13 cellular contexts compared by ENCODE assay signal in genomic region chr2:226891780-226892590, GRCh38. TPM values are rescaled to one million over a fixed set of nuclear protein-coding genes. Genes with fewer than 3 reads are reported as not detected.
A peak's percentile ranks its signal among the peaks of the same experiment; 100 is the strongest.
DNase-seq lines count a peak whose midpoint lies in the region; ATAC-seq and TF ChIP-seq lines count a peak whose summit lies in the region.
"Had no signal": no experiment of that assay in that cellular context is flagged by ENCODE, and none has a peak within 500 bp of the region (broad histone marks: within the 10 kb centered on the region; RNA-seq: fewer than 3 reads in every experiment).

No MANE protein-coding gene starts in this region.

- peak overlapping the region; percentile 63 for H3K27ac Mint-ChIP-seq in MCF 10A (ENCODE audit: low read depth, unreplicated experiment)
- H3K27ac Mint-ChIP-seq: activated T-cell treated with anti-CD3 and anti-CD28 coated beads, Interleukin-2, amount 50 U/mL, for 24 hours; naive thymus-derived CD8-positive, alpha-beta T cell had no signal

- ATAC-seq in right cardiac atrium = peak; percentile 49 to 80
- ATAC-seq: naive thymus-derived CD8-positive, alpha-beta T cell had no signal

- H3K4me3 ChIP-seq in breast epithelium = no peak overlapping the region
- H3K4me3 ChIP-seq in astrocyte of the spinal cord (ENCODE audit: low read depth, low read length) = no peak overlapping the region
- H3K4me3 ChIP-seq in right cardiac atrium (ENCODE audit: low read length) = no peak overlapping the region

- H3K4me1 Mint-ChIP-seq in MCF 10A (ENCODE audit: insufficient read depth, unreplicated experiment) = peaks cover 26% of the 10 kb centered on the region

- peaks cover 14% of the 10 kb centered on the region for H3K36me3 Mint-ChIP-seq in MCF 10A (ENCODE audit: insufficient read depth, unreplicated experiment)

- in situ Hi-C loops in astrocyte of the spinal cord (cut with HindIII; ENCODE audit: low sequenced_read_pairs) = no loop called here

- H3K9me3 Mint-ChIP-seq in MCF 10A (ENCODE audit: unreplicated experiment) = no peaks in the 10 kb centered on the region
- H3K9me3 Mint-ChIP-seq: activated T-cell treated with anti-CD3 and anti-CD28 coated beads, Interleukin-2, amount 50 U/mL, for 24 hours had no signal

- intact Hi-C loops in MCF 10A (cut with micrococcal nuclease) (no loop called here), breast epithelium (cut with DNase I; ENCODE audit: low total_unique reads) (no loop called here), right cardiac atrium (cut with DNase I) (no loop called here)

- DNase-seq in MCF 10A (ENCODE audit: unreplicated experiment) (peak; percentile 30), breast epithelium (ENCODE audit: low spot score in 2 of 2) (no peak), astrocyte of the spinal cord (ENCODE audit: low read depth, low spot score) (peak; percentile 82), right cardiac atrium (peak in 2 of 3 donors; percentile 51 to 54), smooth muscle cell of the brain vasculature (ENCODE audit: low read depth, low spot score) (peak; percentile 36), NCI-H187 (lab: John Stamatoyannopoulos, UW) (no peak), A172 (ENCODE audit: low spot score) (no peak), D341Med (ENCODE audit: low spot score) (no peak)
- DNase-seq: activated T-cell treated with anti-CD3 and anti-CD28 coated beads, Interleukin-2, amount 50 U/mL, for 24 hours; aorta; DMS79 treated with DMSO at 0.1 percent for 48 hours; naive thymus-derived CD8-positive, alpha-beta T cell; NCI-H1694 treated with DMSO at 0.1 percent for 48 hours had no signal

- TF ChIP-seq CTCF in MCF 10A (IDR thresholded peaks at IDR 0.05; ENCODE audit: unreplicated experiment) (no peak), breast epithelium (IDR thresholded peaks at IDR 0.05) (no peak), astrocyte of the spinal cord (IDR thresholded peaks at IDR 0.05; ENCODE audit: low read depth, low read length) (no peak)

- H3K27ac ChIP-seq in breast epithelium (no peak overlapping the region), right cardiac atrium (ENCODE audit: low read length) (no peak overlapping the region)

- WGBS in right cardiac atrium = 74% methylated on average over 2 of the region's 2 CpGs

- no TSS peak for BruUV-seq in MCF 10A (replicated peaks; lab: Mats Ljungman, UMichigan)

- POLR2A ChIA-PET in MCF 10A (lab: Yijun Ruan, JAX) = interaction anchor here (0.6 to 4.9 kb wide), 8 partner anchors 8 to 927 kb away, joined by 3 to 51 read pairs (median 4); partner anchors contain the start of gene RHBDD1

- no peaks in the 10 kb centered on the region for H3K36me3 ChIP-seq in breast epithelium

- no peaks in the 10 kb centered on the region for H3K4me1 ChIP-seq in breast epithelium
- peaks cover 3% of the 10 kb centered on the region for H3K4me1 ChIP-seq in right cardiac atrium (ENCODE audit: control insufficient read depth, insufficient read depth, low read length)

- CTCF ChIA-PET in MCF 10A (lab: Yijun Ruan, JAX) = interaction anchor here (0.7 to 0.9 kb wide), 3 partner anchors 11 to 55 kb away, joined by 3 to 4 read pairs (median 3); no protein-coding TSS in a partner anchor

- no peaks in the 10 kb centered on the region for H3K27me3 Mint-ChIP-seq in MCF 10A (ENCODE audit: insufficient read depth, unreplicated experiment)
- H3K27me3 Mint-ChIP-seq: activated T-cell treated with anti-CD3 and anti-CD28 coated beads, Interleukin-2, amount 50 U/mL, for 24 hours; naive thymus-derived CD8-positive, alpha-beta T cell had no signal

- H3K4me3 Mint-ChIP-seq in MCF 10A (ENCODE audit: unreplicated experiment) = peak overlapping the region; percentile 23
- H3K4me3 Mint-ChIP-seq: activated T-cell treated with anti-CD3 and anti-CD28 coated beads, Interleukin-2, amount 50 U/mL, for 24 hours; naive thymus-derived CD8-positive, alpha-beta T cell had no signal

- H3K27me3 ChIP-seq in breast epithelium = no peaks in the 10 kb centered on the region
- H3K27me3 ChIP-seq in right cardiac atrium (ENCODE audit: control insufficient read depth, insufficient read depth) = no peaks in the 10 kb centered on the region

- TF ChIP-seq POLR2A in breast epithelium (IDR thresholded peaks at IDR 0.05) = no peak

- H3K9me3 ChIP-seq in breast epithelium (no peaks in the 10 kb centered on the region), right cardiac atrium (ENCODE audit: control insufficient read depth, low read length) (no peaks in the 10 kb centered on the region)

RNA-seq across cellular contexts. Expression of gene RHBDD1, which starts 56.1 kb away (rescaled TPM):
- 75.2 and 76.0 TPM in 2 replicates for total RNA-seq in MCF 10A (2022)
- 10 to 100 TPM; 17.9 to 46.2 (median 20.0) TPM for total RNA-seq in breast epithelium
- 10 to 100 TPM; 40.4 to 47.3 (median 41.1) TPM for total RNA-seq in right cardiac atrium
- 9.3 TPM for polyA plus RNA-seq in right cardiac atrium
- total RNA-seq in A172 (2014; rRNA removed; shearing (Covaris generic)) = 3.9 and 5.1 TPM in 2 replicates

Comparison
In these comparisons a context has a peak if more than half of its experiments do, and no peak if none do; other contexts are left out.
1. DNase-seq: peak in MCF 10A (single experiment), astrocyte of the spinal cord (single experiment), right cardiac atrium (2 of 3) and smooth muscle cell of the brain vasculature (single experiment); none in breast epithelium (0 of 2), NCI-H187 (0 of 2), A172 (single experiment) and D341Med (single experiment).